1 cellular context compared by ENCODE assay signal in genomic region chr12:132157733-132158409, GRCh38.
TF ChIP-seq lines count a peak whose summit lies in the region.

No MANE protein-coding gene starts in this region.

TF ChIP-seq in IMR-90, 13 proteins besides CTCF, POLR2A, EP300 and RAD21 (continued from another document):
- no peak for TF ChIP-seq RFX5 (IDR thresholded peaks at IDR 0.05; ENCODE audit: low read depth, low read length)
- no peak for TF ChIP-seq MAZ (IDR thresholded peaks at IDR 0.05; ENCODE audit: borderline replicate concordance, low read depth, low read length)
- no peak for TF ChIP-seq FOS (IDR thresholded peaks at IDR 0.05; ENCODE audit: low read depth, low read length)
- TF ChIP-seq MXI1 (IDR thresholded peaks at IDR 0.05; ENCODE audit: borderline replicate concordance, low read depth, low read length): no peak
- TF ChIP-seq ELK1 (IDR thresholded peaks at IDR 0.05; ENCODE audit: borderline replicate concordance, low read depth, low read length): no peak
- no peak for TF ChIP-seq CHD1 (IDR thresholded peaks at IDR 0.05; ENCODE audit: low read depth, low read length)
- no peak for TF ChIP-seq RCOR1 (IDR thresholded peaks at IDR 0.05; ENCODE audit: insufficient replicate concordance, low read length)
